14 cellular contexts compared by ENCODE assay signal in the genomic region with DNA sequence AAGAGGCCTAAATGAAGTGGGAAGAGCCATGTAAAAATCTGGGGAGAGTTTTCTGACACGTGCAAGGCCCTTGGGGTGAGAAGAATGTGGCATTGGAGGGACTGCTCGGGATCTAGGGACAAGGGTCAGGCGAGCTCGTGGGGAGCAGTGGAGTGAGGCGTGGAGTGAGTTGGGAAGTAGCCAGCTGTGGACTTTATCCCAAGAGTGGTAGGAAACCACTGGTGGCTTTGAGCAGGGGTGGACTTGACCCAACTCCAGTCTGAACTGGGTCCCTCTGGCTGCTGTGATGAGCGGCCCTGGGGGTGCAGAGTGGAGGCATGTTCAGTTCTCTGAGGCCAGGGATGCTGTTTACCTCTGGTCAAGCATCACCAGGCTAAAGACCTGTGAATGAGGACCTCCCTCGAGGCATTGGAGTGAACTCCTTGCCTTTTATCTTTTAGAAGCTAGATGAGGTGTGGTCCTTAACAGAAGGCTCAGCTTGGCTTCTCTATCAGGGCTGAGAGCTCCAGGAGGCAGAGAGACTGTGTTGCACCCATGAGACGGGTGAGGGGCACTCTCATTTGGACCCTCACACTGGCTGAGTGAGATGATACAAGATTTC. TPM values are rescaled to one million over a fixed set of nuclear protein-coding genes. Genes with fewer than 3 reads are reported as not detected.
"Had no signal": no experiment of that assay in that cellular context is flagged by ENCODE, and none has a peak within 500 bp of the region (broad histone marks: within the 10 kb centered on the region; RNA-seq: fewer than 3 reads in every experiment).

No MANE protein-coding gene starts in this region.

- H3K9me3 Mint-ChIP-seq: activated naive CD4-positive, alpha-beta T cell treated with anti-CD3 and anti-CD28 coated beads, Interleukin-2, amount 10 ng/mL, durations not matched to agents 7 days and 5 days had no signal

- H3K27ac ChIP-seq: parathyroid adenoma, right atrium auricular region had no signal

- ATAC-seq: naive thymus-derived CD8-positive, alpha-beta T cell; stimulated activated naive CD8-positive, alpha-beta T cell treated with anti-CD3 and anti-CD28 coated beads, Interleukin-15, amount 100 ng/mL, for 72 hours had no signal

- H3K27me3 ChIP-seq: esophagus squamous epithelium, right atrium auricular region had no signal

- H3K9me3 ChIP-seq: esophagus squamous epithelium, mucosa of descending colon, right atrium auricular region had no signal

- H3K36me3 ChIP-seq: esophagus squamous epithelium, right atrium auricular region had no signal

- H3K27ac Mint-ChIP-seq: activated naive CD4-positive, alpha-beta T cell treated with anti-CD3 and anti-CD28 coated beads, Interleukin-2, amount 10 ng/mL, durations not matched to agents 7 days and 5 days; immature natural killer cell; naive thymus-derived CD8-positive, alpha-beta T cell had no signal

- DNase-seq: activated CD4-positive, alpha-beta T cell treated with anti-CD3 and anti-CD28 coated beads for 1 hour; activated CD4-positive, alpha-beta T cell treated with anti-CD3 and anti-CD28 coated beads, Interleukin-2, amount 50 U/mL, for 48 hours; activated naive CD4-positive, alpha-beta T cell treated with anti-CD3 and anti-CD28 coated beads, Interleukin-2, amount 10 ng/mL, durations not matched to agents 7 days and 5 days; activated T-cell treated with anti-CD3 and anti-CD28 coated beads, Interleukin-2, amount 50 U/mL, for 1 hour; esophagus squamous epithelium; immature natural killer cell; mucosa of descending colon; naive thymus-derived CD8-positive, alpha-beta T cell; small intestine; stimulated activated naive CD8-positive, alpha-beta T cell treated with anti-CD3 and anti-CD28 coated beads, Interleukin-15, amount 100 ng/mL, for 72 hours; T-helper 9 cell had no signal

- H3K4me1 ChIP-seq: parathyroid adenoma had no signal

- H3K4me3 ChIP-seq: esophagus squamous epithelium, mucosa of descending colon, right atrium auricular region had no signal

- H3K27me3 Mint-ChIP-seq: activated naive CD4-positive, alpha-beta T cell treated with anti-CD3 and anti-CD28 coated beads, Interleukin-2, amount 10 ng/mL, durations not matched to agents 7 days and 5 days had no signal

- H3K36me3 Mint-ChIP-seq: activated naive CD4-positive, alpha-beta T cell treated with anti-CD3 and anti-CD28 coated beads, Interleukin-2, amount 10 ng/mL, durations not matched to agents 7 days and 5 days had no signal

- H3K4me3 Mint-ChIP-seq: activated naive CD4-positive, alpha-beta T cell treated with anti-CD3 and anti-CD28 coated beads, Interleukin-2, amount 10 ng/mL, durations not matched to agents 7 days and 5 days; immature natural killer cell; naive thymus-derived CD8-positive, alpha-beta T cell; stimulated activated naive CD8-positive, alpha-beta T cell treated with anti-CD3 and anti-CD28 coated beads, Interleukin-15, amount 100 ng/mL, for 72 hours had no signal

RNA-seq across cellular contexts. Expression of a gene that starts 20.6 kb away (rescaled TPM):
- total RNA-seq: lung microvascular endothelial cell, right atrium auricular region had no signal
